Comparison of ENCODE assay signal across 8 cellular contexts in genomic region chr21:32773048-32773344, GRCh38. TPM values are rescaled to one million over a fixed set of nuclear protein-coding genes. Genes with fewer than 3 reads are reported as not detected.
DNase-seq lines count a peak whose midpoint lies in the region; ATAC-seq, FAIRE-seq and TF ChIP-seq lines count a peak whose summit lies in the region.
"Not testable (repeated sequence)": the region's sequence is repeated elsewhere in the genome, so short reads cannot be mapped to it uniquely, and the experiment has no call there.

No MANE protein-coding gene starts in this region.

- ATAC-seq in A549; GM23338; PC-3; activated CD8-positive, alpha-beta T cell treated with anti-CD3 and anti-CD28 coated beads for 36 hours: not testable (repeated sequence)

- not testable (repeated sequence) for H3K9me3 ChIP-seq in A549; PC-3 (ENCODE audit: low read length); fibroblast of lung (ENCODE audit: control insufficient read depth, insufficient read depth, low read depth, low read length); muscle layer of duodenum (ENCODE audit: control insufficient read depth in 1 of 2, low read length in 2 of 2); skeletal muscle tissue (ENCODE audit: control insufficient read depth in 3 of 3, low read length in 3 of 3)

- H3K4me3 Mint-ChIP-seq in GM23338 (peak overlapping the region; percentile 90), brain (peak overlapping the region; percentile 92 to 100 (median 97))
- H3K4me3 Mint-ChIP-seq in activated CD8-positive, alpha-beta T cell treated with anti-CD3 and anti-CD28 coated beads for 36 hours, result peak overlapping the region; percentile 97

- H3K36me3 ChIP-seq in GM23338 (ENCODE audit: insufficient read depth), result peaks cover 15% of the 10 kb centered on the region; the same call in 1 of the 2 replicates
- peaks cover 14% of the 10 kb centered on the region for H3K36me3 ChIP-seq in PC-3 (ENCODE audit: low read depth, low read length)
- not testable (repeated sequence) for H3K36me3 ChIP-seq in fibroblast of lung (ENCODE audit: control insufficient read depth, insufficient read depth, low read length); muscle layer of duodenum (ENCODE audit: control insufficient read depth in 1 of 2, insufficient read depth in 2 of 2, low read length in 2 of 2); skeletal muscle tissue (ENCODE audit: control insufficient read depth in 3 of 3, insufficient read depth in 3 of 3, low read length in 3 of 3)

- H3K9me3 Mint-ChIP-seq in GM23338; activated CD8-positive, alpha-beta T cell treated with anti-CD3 and anti-CD28 coated beads for 36 hours: not testable (repeated sequence)
- H3K9me3 Mint-ChIP-seq in brain, result peaks cover 0 to 11% (median 0%) of the 10 kb centered on the region in 5 experiments

- not testable (repeated sequence) for BruUV-seq in PC-3 (replicated peaks; lab: Mats Ljungman, UMichigan)

- H3K4me2 ChIP-seq in A549 (peak overlapping the region; percentile 72), GM23338 (peak overlapping the region; percentile 77), PC-3 (ENCODE audit: low read length) (peak overlapping the region; percentile 94), fibroblast of lung (ENCODE audit: extremely low read depth, insufficient read depth, low read length) (peak overlapping the region; percentile 97)

- TF ChIP-seq EP300 in A549 (IDR thresholded peaks at IDR 0.05), result not testable (repeated sequence)

- not testable (repeated sequence) for H3K9me2 ChIP-seq in GM23338 (ENCODE audit: insufficient read depth); PC-3 (replicated peaks; ENCODE audit: low read length)

- TF ChIP-seq POLR2A in A549 (IDR thresholded peaks at IDR 0.05; ENCODE audit: low read length), result not testable (repeated sequence)

- H3K27ac Mint-ChIP-seq in GM23338, result not testable (repeated sequence)
- H3K27ac Mint-ChIP-seq in activated CD8-positive, alpha-beta T cell treated with anti-CD3 and anti-CD28 coated beads for 36 hours, result peak overlapping the region; percentile 99
- peak overlapping the region; percentile 1 to 100 (median 98) for H3K27ac Mint-ChIP-seq in brain

- H3K27ac ChIP-seq in A549; GM23338 (ENCODE audit: low read depth); fibroblast of lung (ENCODE audit: insufficient read depth, low read length); skeletal muscle tissue (ENCODE audit: low read depth, low read length): not testable (repeated sequence)
- peak overlapping the region; percentile 67; the same call in 1 of the 2 replicates for H3K27ac ChIP-seq in PC-3 (ENCODE audit: low read length)
- H3K27ac ChIP-seq in muscle layer of duodenum (ENCODE audit: low read length), result peak overlapping the region; percentile 93

- H2AFZ ChIP-seq in GM23338; fibroblast of lung (ENCODE audit: low read length): not testable (repeated sequence)
- peak overlapping the region; percentile 89 for H2AFZ ChIP-seq in PC-3 (ENCODE audit: low read length)

- not testable (repeated sequence) for H3K27me3 Mint-ChIP-seq in GM23338 (ENCODE audit: insufficient read depth, low read depth, poor library complexity); activated CD8-positive, alpha-beta T cell treated with anti-CD3 and anti-CD28 coated beads for 36 hours
- peaks cover 15% of the 10 kb centered on the region for H3K27me3 Mint-ChIP-seq in brain

- POLR2A ChIA-PET in A549 (lab: Yijun Ruan, JAX); PC-3 (lab: Charles Lee; ENCODE audit: unreplicated experiment): not testable (repeated sequence)
- POLR2A ChIA-PET in activated CD8-positive, alpha-beta T cell treated with anti-CD3 and anti-CD28 coated beads for 36 hours (lab: Charles Lee), result interaction anchor here (1.2 to 3.6 kb wide), 3 partner anchors 14 to 44 kb away, joined by 3 to 51 read pairs (median 16); partner anchors contain the start of gene SYNJ1

- H3K36me3 Mint-ChIP-seq in GM23338 (ENCODE audit: low read depth), result peaks cover 22% of the 10 kb centered on the region
- peaks cover 30% of the 10 kb centered on the region for H3K36me3 Mint-ChIP-seq in activated CD8-positive, alpha-beta T cell treated with anti-CD3 and anti-CD28 coated beads for 36 hours (ENCODE audit: low read depth)
- peaks cover 10% of the 10 kb centered on the region for H3K36me3 Mint-ChIP-seq in brain

- peaks cover 11% of the 10 kb centered on the region; the same call in 2 of the 3 replicates for H3K4me1 ChIP-seq in A549
- H3K4me1 ChIP-seq in GM23338 (ENCODE audit: insufficient read depth), result peaks cover 24% of the 10 kb centered on the region
- H3K4me1 ChIP-seq in PC-3 (ENCODE audit: insufficient read depth, low read length), result peaks cover 26% of the 10 kb centered on the region
- H3K4me1 ChIP-seq in fibroblast of lung (ENCODE audit: control insufficient read depth, extremely low read depth, insufficient read depth, low read length), result not testable (repeated sequence)
- H3K4me1 ChIP-seq in muscle layer of duodenum (ENCODE audit: control insufficient read depth in 1 of 2, insufficient read depth in 2 of 2, low read length in 2 of 2), result peaks cover 19 to 32% of the 10 kb centered on the region in 2 donors
- peaks cover 25 to 29% (median 25%) of the 10 kb centered on the region in 3 donors for H3K4me1 ChIP-seq in skeletal muscle tissue (ENCODE audit: control insufficient read depth in 3 of 3, insufficient read depth in 3 of 3, low read length in 3 of 3)

- H3F3A ChIP-seq in GM23338 (replicated peaks; ENCODE audit: low read depth); PC-3 (ENCODE audit: low read length, unreplicated experiment): not testable (repeated sequence)

- not testable (repeated sequence) for H3K27me3 ChIP-seq in GM23338 (ENCODE audit: insufficient read depth); PC-3 (ENCODE audit: low read length); fibroblast of lung (ENCODE audit: control insufficient read depth, insufficient read depth, low read length); muscle layer of duodenum (ENCODE audit: low read depth, low read length); skeletal muscle tissue (ENCODE audit: control insufficient read depth in 3 of 3, insufficient read depth in 3 of 3, low read length in 3 of 3)

- H3K4me3 ChIP-seq in A549, result peak overlapping the region; percentile 51
- H3K4me3 ChIP-seq in GM23338, result peak overlapping the region; percentile 83
- H3K4me3 ChIP-seq in PC-3 (ENCODE audit: low read length), result peak overlapping the region; percentile 93
- peak overlapping the region in 3 of 4 experiments; percentile 65 to 92 (median 77) for H3K4me3 ChIP-seq in fibroblast of lung (replicated peaks in 1 of 4; ENCODE audit: control extremely low read depth in 1 of 4, insufficient read depth in 1 of 4, low read depth in 3 of 4, low read length in 4 of 4)
- H3K4me3 ChIP-seq in muscle layer of duodenum (ENCODE audit: low read depth in 1 of 2, low read length in 2 of 2), result peak overlapping the region; percentile 86 to 89
- peak overlapping the region in 2 of 3 donors; percentile 73 to 88 for H3K4me3 ChIP-seq in skeletal muscle tissue (ENCODE audit: low read length in 3 of 3)

- TF ChIP-seq CTCF in A549 (IDR thresholded peaks at IDR 0.05); GM23338 (conservative IDR thresholded peaks at IDR 0.05; ENCODE audit: low read depth in 2 of 2); PC-3 (conservative IDR thresholded peaks at IDR 0.05; ENCODE audit: low read depth, low read length); activated CD8-positive, alpha-beta T cell treated with anti-CD3 and anti-CD28 coated beads for 36 hours (IDR thresholded peaks at IDR 0.05); brain (conservative IDR thresholded peaks at IDR 0.05); fibroblast of lung (conservative IDR thresholded peaks at IDR 0.05 in 1 of 2, IDR thresholded peaks at IDR 0.05 in 1 of 2; ENCODE audit: low read depth in 1 of 2, low read length in 2 of 2): not testable (repeated sequence)

- not testable (repeated sequence) for TF ChIP-seq RAD21 in A549 (conservative IDR thresholded peaks at IDR 0.05 in 1 of 2, IDR thresholded peaks at IDR 0.05 in 1 of 2)

- FAIRE-seq in A549 (lab: Jason Lieb, UNC), result not testable (repeated sequence)

- WGBS in A549 (ENCODE audit: missing lambda C conversion rate), result 96% methylated on average over 11 of the region's 11 CpGs

- not testable (repeated sequence) for DNase-seq in A549 (ENCODE audit: low read depth in 1 of 2, low spot score in 1 of 2); GM23338 (ENCODE audit: low spot score); PC-3; activated CD8-positive, alpha-beta T cell treated with anti-CD3 and anti-CD28 coated beads for 36 hours; fibroblast of lung (ENCODE audit: low read depth in 2 of 2)

- H3K79me2 ChIP-seq in GM23338 (replicated peaks; ENCODE audit: insufficient read depth) (peaks cover 32% of the 10 kb centered on the region), PC-3 (ENCODE audit: low read length) (peaks cover 36% of the 10 kb centered on the region), fibroblast of lung (ENCODE audit: control insufficient read depth, insufficient read depth, low read length) (peaks cover 32% of the 10 kb centered on the region)

- CTCF ChIA-PET in A549 (lab: Yijun Ruan, JAX), result interaction anchor here (0.9 to 2.9 kb wide), 3 partner anchors 8 to 53 kb away, joined by 4 to 9 read pairs (median 8); no protein-coding TSS in a partner anchor
- CTCF ChIA-PET in PC-3 (lab: Charles Lee), result not testable (repeated sequence)
- CTCF ChIA-PET in activated CD8-positive, alpha-beta T cell treated with anti-CD3 and anti-CD28 coated beads for 36 hours (lab: Charles Lee), result interaction anchor here (0.7 kb wide), 1 partner anchor 943 kb away, joined by 4 read pairs; no protein-coding TSS in a partner anchor

- H4K20me1 ChIP-seq in GM23338 (replicated peaks; ENCODE audit: insufficient read depth), result peaks cover 27% of the 10 kb centered on the region
- H4K20me1 ChIP-seq in PC-3 (ENCODE audit: low read length), result peaks cover 30% of the 10 kb centered on the region
- H4K20me1 ChIP-seq in fibroblast of lung (ENCODE audit: control insufficient read depth, extremely low read depth, insufficient read depth, low read length), result not testable (repeated sequence)

- H3K4me1 Mint-ChIP-seq in GM23338 (peaks cover 18% of the 10 kb centered on the region), brain (peaks cover 43% of the 10 kb centered on the region)
- H3K4me1 Mint-ChIP-seq in activated CD8-positive, alpha-beta T cell treated with anti-CD3 and anti-CD28 coated beads for 36 hours (ENCODE audit: low read depth), result peaks cover 35% of the 10 kb centered on the region

- intact Hi-C loops in PC-3 (cut with micrococcal nuclease), result loop anchor here (2.0 to 10.0 kb wide), 2 partner anchors 44 to 358 kb away; partner anchors contain the start of genes EVA1C and SYNJ1
- intact Hi-C loops in activated CD8-positive, alpha-beta T cell treated with anti-CD3 and anti-CD28 coated beads for 36 hours (cut with micrococcal nuclease), result loop anchor here (5.0 kb wide), 1 partner anchor 46 kb away; the partner anchor contains the start of gene SYNJ1

- H3K9ac ChIP-seq in PC-3 (ENCODE audit: low read length), result peak overlapping the region; percentile 94
- not testable (repeated sequence) for H3K9ac ChIP-seq in fibroblast of lung (ENCODE audit: insufficient read depth, low read length); skeletal muscle tissue (ENCODE audit: low read depth in 1 of 3, low read length in 3 of 3)

RNA-seq across cellular contexts. Expression of gene PAXBP1, which starts 1.4 kb away (rescaled TPM):
- polyA plus RNA-seq in A549 (2011; rRNA removed), result 36.0 and 43.7 TPM in 2 replicates
- polyA plus RNA-seq in A549 (2012; cell fraction: cytosol; rRNA removed), result 6.6 and 6.8 TPM in 2 replicates
- 13.0 and 21.5 TPM in 2 replicates for polyA plus RNA-seq in A549 (2012; cell fraction: nucleus; rRNA removed)
- 16.1 to 19.9 TPM (median 17.9 TPM) in 3 replicates for polyA plus RNA-seq in A549 (2017; fragmentation: RNase III; extraction: RNeasy Plus Mini Kit Qiagen cat#74134 plus additional on column Dnase treatment)
- 7.6 and 11.9 TPM in 2 replicates for polyA minus RNA-seq in A549 (2011; rRNA and poly(A)+ RNA removed)
- 61.8 and 74.4 TPM in 2 replicates for total RNA-seq in GM23338 (2014; rRNA removed; shearing (Covaris generic))
- 26.5 and 35.8 TPM in 2 replicates for polyA plus RNA-seq in GM23338 (2016; fragmentation: Nextera tagmentation; extraction: Ambion mirVana)
- total RNA-seq in PC-3 (2014; rRNA removed), result 41.7 and 45.1 TPM in 2 replicates
- 10 to 100 TPM; 51.9 to 52.2 TPM for total RNA-seq in activated CD8-positive, alpha-beta T cell treated with anti-CD3 and anti-CD28 coated beads for 36 hours
- 5.9 TPM for polyA plus RNA-seq in brain (ENCODE audit: insufficient read depth, low read depth, low replicate concordance)
- 21.6 and 22.3 TPM in 2 replicates for total RNA-seq in fibroblast of lung
- polyA plus RNA-seq in fibroblast of lung, result 11.6 and 12.2 TPM in 2 replicates
- polyA plus RNA-seq in fibroblast of lung (2012), result 7.1 and 8.5 TPM in 2 replicates
- polyA minus RNA-seq in fibroblast of lung (ENCODE audit: low replicate concordance), result 0.51 and 1.8 TPM in 2 replicates
- total RNA-seq in skeletal muscle tissue, result 19.3 TPM

RNA-seq across cellular contexts. Expression of gene SYNJ1, which starts 45.2 kb away (rescaled TPM):
- polyA plus RNA-seq in A549 (2011; rRNA removed) (3.6 and 3.8 TPM in 2 replicates), A549 (2017; fragmentation: RNase III; extraction: RNeasy Plus Mini Kit Qiagen cat#74134 plus additional on column Dnase treatment) (2.2 to 2.4 TPM (median 2.3 TPM) in 3 replicates), GM23338 (2016; fragmentation: Nextera tagmentation; extraction: Ambion mirVana) (1.4 and 2.2 TPM in 2 replicates), brain (ENCODE audit: insufficient read depth, low read depth, low replicate concordance) (15.5 TPM), fibroblast of lung (8.1 and 10.4 TPM in 2 replicates)
- polyA plus RNA-seq in A549 (2012; cell fraction: cytosol; rRNA removed), result 2.0 and 2.5 TPM in 2 replicates
- 3.6 and 5.3 TPM in 2 replicates for polyA plus RNA-seq in A549 (2012; cell fraction: nucleus; rRNA removed)
- polyA minus RNA-seq in A549 (2011; rRNA and poly(A)+ RNA removed), result 3.3 and 4.8 TPM in 2 replicates
- 4.2 and 8.2 TPM in 2 replicates for total RNA-seq in GM23338 (2014; rRNA removed; shearing (Covaris generic))
- total RNA-seq in PC-3 (2014; rRNA removed) (7.0 and 16.2 TPM in 2 replicates), fibroblast of lung (4.6 and 6.1 TPM in 2 replicates), skeletal muscle tissue (4.7 TPM)
- 10 to 100 TPM in 1 of 2 experiments, 1 to 10 TPM in 1; 8.7 to 10.9 TPM for total RNA-seq in activated CD8-positive, alpha-beta T cell treated with anti-CD3 and anti-CD28 coated beads for 36 hours
- 5.0 and 7.8 TPM in 2 replicates for polyA plus RNA-seq in fibroblast of lung (2012)
- polyA minus RNA-seq in fibroblast of lung (ENCODE audit: low replicate concordance), result 18.0 and 23.6 TPM in 2 replicates
